Comparison of ENCODE assay signal across 8 cellular contexts in the genomic region with DNA sequence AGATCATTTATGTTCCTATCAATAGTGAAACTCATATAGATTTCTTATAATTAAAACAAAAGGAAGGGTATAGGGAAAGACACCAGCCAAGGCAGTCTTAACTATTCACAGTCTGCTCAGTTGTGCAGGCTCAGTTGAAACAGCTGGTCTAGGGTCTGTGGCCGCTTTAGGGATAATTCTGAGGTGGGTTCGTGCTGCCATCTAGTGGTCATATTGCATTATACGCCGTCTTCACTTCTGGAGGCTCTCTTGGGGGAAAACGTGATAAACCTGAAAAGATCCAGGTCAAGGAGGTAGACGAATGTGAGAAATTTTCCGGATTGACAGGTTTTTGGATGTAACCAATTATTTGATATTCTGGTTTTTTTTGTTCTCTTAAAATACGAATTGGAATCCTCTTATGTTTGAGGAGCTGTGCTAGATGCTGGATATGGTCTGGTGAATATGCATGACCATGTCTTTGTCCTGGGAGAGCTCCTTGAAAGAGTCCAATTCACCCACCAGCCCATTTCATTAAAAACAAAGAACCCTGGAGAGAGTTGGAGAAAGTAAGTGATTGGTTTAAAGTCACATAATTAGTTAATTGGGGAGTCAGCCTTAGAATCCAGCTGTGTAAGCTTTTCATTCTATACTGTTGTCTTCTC.
DNase-seq lines count a peak whose midpoint lies in the region; ATAC-seq and TF ChIP-seq lines count a peak whose summit lies in the region.

No MANE protein-coding gene starts in this region.

- H3K27me3 Mint-ChIP-seq in nephron progenitor cell (ENCODE audit: low read depth, poor library complexity), result peaks cover 3% of the 10 kb centered on the region

- TF ChIP-seq CTCF in HL-60 (IDR thresholded peaks at IDR 0.05; ENCODE audit: insufficient read depth, low read length), result peak; percentile 33
- TF ChIP-seq CTCF in fibroblast of lung (conservative IDR thresholded peaks at IDR 0.05 in 1 of 2, IDR thresholded peaks at IDR 0.05 in 1 of 2; ENCODE audit: low read depth in 1 of 2, low read length in 2 of 2), result peak; percentile 55 to 75
- TF ChIP-seq CTCF in nephron progenitor cell (IDR thresholded peaks at IDR 0.05), result peak; percentile 86
- peak; percentile 63 to 70 for TF ChIP-seq CTCF in suprapubic skin (IDR thresholded peaks at IDR 0.05)

- TF ChIP-seq EP300 in suprapubic skin (IDR thresholded peaks at IDR 0.05), result no peak

- no peak overlapping the region for H3K9ac ChIP-seq in fibroblast of lung (ENCODE audit: insufficient read depth, low read length)

- no peak for TF ChIP-seq POLR2A in suprapubic skin (IDR thresholded peaks at IDR 0.05)

- 1% methylated on average over 8 of the region's 8 CpGs for WGBS in suprapubic skin

- no peaks in the 10 kb centered on the region for H4K20me1 ChIP-seq in fibroblast of lung (ENCODE audit: control insufficient read depth, extremely low read depth, insufficient read depth, low read length)

- no peaks in the 10 kb centered on the region for H3K9me3 ChIP-seq in fibroblast of lung (ENCODE audit: control insufficient read depth, insufficient read depth, low read depth, low read length)
- no peaks in the 10 kb centered on the region for H3K9me3 ChIP-seq in suprapubic skin

- H3K27ac ChIP-seq in HL-60 (replicated peaks) (no peak overlapping the region), fibroblast of lung (ENCODE audit: insufficient read depth, low read length) (no peak overlapping the region), suprapubic skin (no peak overlapping the region)

- H2AFZ ChIP-seq in fibroblast of lung (ENCODE audit: low read length), result no peak overlapping the region

- H3K27ac Mint-ChIP-seq in nephron progenitor cell, result no peak overlapping the region

- no peaks in the 10 kb centered on the region for H3K36me3 Mint-ChIP-seq in nephron progenitor cell (ENCODE audit: low read depth)

- H3K4me3 Mint-ChIP-seq in nephron progenitor cell, result no peak overlapping the region

- H3K27me3 ChIP-seq in HL-60 (ENCODE audit: insufficient read depth, poor library complexity, severe bottlenecking), result no peaks in the 10 kb centered on the region
- H3K27me3 ChIP-seq in fibroblast of lung (ENCODE audit: control insufficient read depth, insufficient read depth, low read length), result no peaks in the 10 kb centered on the region
- H3K27me3 ChIP-seq in suprapubic skin, result no peaks in the 10 kb centered on the region

- H3K4me1 Mint-ChIP-seq in nephron progenitor cell, result peaks cover 9% of the 10 kb centered on the region

- H3K9me3 Mint-ChIP-seq in nephron progenitor cell, result no peaks in the 10 kb centered on the region

- H3K36me3 ChIP-seq in fibroblast of lung (ENCODE audit: control insufficient read depth, insufficient read depth, low read length) (no peaks in the 10 kb centered on the region), suprapubic skin (no peaks in the 10 kb centered on the region)

- H3K4me1 ChIP-seq in fibroblast of lung (ENCODE audit: control insufficient read depth, extremely low read depth, insufficient read depth, low read length) (no peaks in the 10 kb centered on the region), suprapubic skin (no peaks in the 10 kb centered on the region)

- ATAC-seq in GM21381 (IDR thresholded peaks at IDR 0.05; ENCODE audit: unreplicated experiment), result peak; percentile 88

- H3K4me3 ChIP-seq in HL-60 (replicated peaks; ENCODE audit: insufficient read depth, low read length) (no peak overlapping the region), fibroblast of lung (replicated peaks in 1 of 4; ENCODE audit: control extremely low read depth in 1 of 4, insufficient read depth in 1 of 4, low read depth in 3 of 4, low read length in 4 of 4) (no peak overlapping the region), suprapubic skin (no peak overlapping the region)

- DNase-seq in DMS114 treated with DMSO at 0.1 percent for 48 hours (lab: John Stamatoyannopoulos, UW; ENCODE audit: unreplicated experiment) (peak; percentile 59), HL-60 (ENCODE audit: low read depth in 1 of 2, low spot score in 1 of 2) (peak; percentile 34 to 47), OCI-M1 (lab: John Stamatoyannopoulos, UW) (peak; percentile 81), activated T-cell treated with anti-CD3 and anti-CD28 coated beads for 48 hours (ENCODE audit: low read depth) (peak; percentile 29), fibroblast of lung (ENCODE audit: low read depth in 2 of 2) (peak; percentile 28 to 65), nephron progenitor cell (peak; percentile 72), suprapubic skin (ENCODE audit: low spot score in 2 of 2) (no peak)

- H3K79me2 ChIP-seq in fibroblast of lung (ENCODE audit: control insufficient read depth, insufficient read depth, low read length), result no peaks in the 10 kb centered on the region

- H3K4me2 ChIP-seq in fibroblast of lung (ENCODE audit: extremely low read depth, insufficient read depth, low read length), result no peak overlapping the region

Comparison
In these comparisons a context has a peak if more than half of its experiments do, and no peak if none do; other contexts are left out.
1. DNase-seq: peak in DMS114 treated with DMSO at 0.1 percent for 48 hours (single experiment), HL-60 (2 of 2), OCI-M1 (single experiment), activated T-cell treated with anti-CD3 and anti-CD28 coated beads for 48 hours (single experiment), fibroblast of lung (2 of 2) and nephron progenitor cell (single experiment); none in suprapubic skin (0 of 2).
2. CTCF ChIP-seq: peak in every context shown above with its lines; median percentile 86 in nephron progenitor cell; 66 in suprapubic skin; 65 in fibroblast of lung; 33 in HL-60.